In genomic region chr15:66472176-66472999, GRCh38 we compare ENCODE assay signal across 1 cellular context.
TF ChIP-seq lines count a peak whose summit lies in the region.

No MANE protein-coding gene starts in this region.

TF ChIP-seq in GM23338, 12 proteins besides CTCF, POLR2A, EP300 and RAD21 (continued from another document):
- no peak for TF ChIP-seq JUNB (IDR thresholded peaks at IDR 0.05; ENCODE audit: unreplicated experiment)
- TF ChIP-seq ZNF114 (CRISPR knock-in tag; IDR thresholded peaks at IDR 0.05) = no peak
- no peak for TF ChIP-seq ETS1 (IDR thresholded peaks at IDR 0.05)
- TF ChIP-seq NANOG (IDR thresholded peaks at IDR 0.05; ENCODE audit: borderline replicate concordance) = no peak
- TF ChIP-seq ZNF331 (CRISPR knock-in tag; IDR thresholded peaks at IDR 0.05; ENCODE audit: low read depth) = no peak
